8 cellular contexts compared by ENCODE assay signal in genomic region chr11:114317738-114318137, GRCh38. TPM values are rescaled to one million over a fixed set of nuclear protein-coding genes. Genes with fewer than 3 reads are reported as not detected.
DNase-seq lines count a peak whose midpoint lies in the region; ATAC-seq lines count a peak whose summit lies in the region.

No MANE protein-coding gene starts in this region.

- no peaks in the 10 kb centered on the region for H3K36me3 Mint-ChIP-seq in CD4-positive, CD25-positive, alpha-beta regulatory T cell
- no peaks in the 10 kb centered on the region for H3K36me3 Mint-ChIP-seq in activated naive CD8-positive, alpha-beta T cell treated with anti-CD3 and anti-CD28 coated beads, Interleukin-2, amount 50 U/mL, for 24 hours (ENCODE audit: low read depth)

- H3K4me1 Mint-ChIP-seq in CD4-positive, CD25-positive, alpha-beta regulatory T cell: peaks cover 7 to 58% (median 27%) of the 10 kb centered on the region in 4 donors
- peaks cover 14% of the 10 kb centered on the region for H3K4me1 Mint-ChIP-seq in activated naive CD8-positive, alpha-beta T cell treated with anti-CD3 and anti-CD28 coated beads, Interleukin-2, amount 50 U/mL, for 24 hours

- peak overlapping the region in 1 of 4 donors; percentile 24 for H3K4me3 Mint-ChIP-seq in CD4-positive, CD25-positive, alpha-beta regulatory T cell
- H3K4me3 Mint-ChIP-seq in activated naive CD8-positive, alpha-beta T cell treated with anti-CD3 and anti-CD28 coated beads, Interleukin-2, amount 50 U/mL, for 24 hours: no peak overlapping the region

- no peaks in the 10 kb centered on the region for H3K9me3 ChIP-seq in CD4-positive, CD25-positive, alpha-beta regulatory T cell (ENCODE audit: control insufficient read depth in 2 of 2, low read length in 2 of 2)
- H3K9me3 ChIP-seq in Karpas-422 (ENCODE audit: low read length) (no peaks in the 10 kb centered on the region), adipocyte (ENCODE audit: control insufficient read depth, low read length) (no peaks in the 10 kb centered on the region)

- no peak for ATAC-seq in CD4-positive, CD25-positive, alpha-beta regulatory T cell (ENCODE audit: low read depth in 2 of 2)
- ATAC-seq in GM19455 (IDR thresholded peaks at IDR 0.05; ENCODE audit: unreplicated experiment): no peak
- no peak for ATAC-seq in activated naive CD8-positive, alpha-beta T cell treated with anti-CD3 and anti-CD28 coated beads, Interleukin-2, amount 50 U/mL, for 24 hours

- H3K4me2 ChIP-seq in Karpas-422 (ENCODE audit: low read depth, low read length, poor library complexity, severe bottlenecking): no peak overlapping the region

- no peak overlapping the region for H2AFZ ChIP-seq in Karpas-422 (ENCODE audit: low read length)

- no peaks in the 10 kb centered on the region for H3K9me2 ChIP-seq in Karpas-422 (replicated peaks; ENCODE audit: insufficient read depth, low read length)

- peaks cover 29% of the 10 kb centered on the region for H3K4me1 ChIP-seq in CD4-positive, CD25-positive, alpha-beta regulatory T cell (ENCODE audit: control insufficient read depth, insufficient read depth, low read length, poor library complexity, severe bottlenecking)
- H3K4me1 ChIP-seq in Karpas-422 (ENCODE audit: low read length) (no peaks in the 10 kb centered on the region), adipocyte (ENCODE audit: control insufficient read depth, insufficient read depth, low read length) (peaks cover 91% of the 10 kb centered on the region)

- DNase-seq in CD4-positive, CD25-positive, alpha-beta regulatory T cell: peak in 1 of 3 donors; percentile 42
- DNase-seq in Karpas-422 (peak; percentile 43), adipocyte (ENCODE audit: low read depth) (peak; percentile 69), left kidney (ENCODE audit: low read depth, low spot score) (peak; percentile 70), T-helper 2 cell (no peak)
- DNase-seq in activated naive CD8-positive, alpha-beta T cell treated with anti-CD3 and anti-CD28 coated beads, Interleukin-2, amount 50 U/mL, for 24 hours: no peak
- DNase-seq in activated effector memory CD4-positive, alpha-beta T cell treated with Interleukin-2 at 50 U/mL for 16 hours: no peak

- peaks cover 3% of the 10 kb centered on the region for H3K27me3 ChIP-seq in CD4-positive, CD25-positive, alpha-beta regulatory T cell (ENCODE audit: control insufficient read depth, insufficient read depth, low read length)
- H3K27me3 ChIP-seq in Karpas-422 (ENCODE audit: low read length) (no peaks in the 10 kb centered on the region), adipocyte (replicated peaks; ENCODE audit: control insufficient read depth, insufficient read depth, low read length) (no peaks in the 10 kb centered on the region)

- no peak overlapping the region for H3K4me3 ChIP-seq in CD4-positive, CD25-positive, alpha-beta regulatory T cell (ENCODE audit: low read depth, low read length)
- H3K4me3 ChIP-seq in Karpas-422 (ENCODE audit: low read length) (no peak overlapping the region), adipocyte (ENCODE audit: low read length) (no peak overlapping the region)

- H4K20me1 ChIP-seq in Karpas-422 (ENCODE audit: insufficient read depth, low read depth, low read length): no peaks in the 10 kb centered on the region

- peak overlapping the region; percentile 77 to 86 (median 79) for H3K27ac Mint-ChIP-seq in CD4-positive, CD25-positive, alpha-beta regulatory T cell
- no peak overlapping the region for H3K27ac Mint-ChIP-seq in activated naive CD8-positive, alpha-beta T cell treated with anti-CD3 and anti-CD28 coated beads, Interleukin-2, amount 50 U/mL, for 24 hours

- peaks cover 3% of the 10 kb centered on the region for H3K27me3 Mint-ChIP-seq in CD4-positive, CD25-positive, alpha-beta regulatory T cell
- peaks cover 4% of the 10 kb centered on the region for H3K27me3 Mint-ChIP-seq in activated naive CD8-positive, alpha-beta T cell treated with anti-CD3 and anti-CD28 coated beads, Interleukin-2, amount 50 U/mL, for 24 hours

- H3K9me3 Mint-ChIP-seq in CD4-positive, CD25-positive, alpha-beta regulatory T cell: peaks cover 0 to 2% (median 0%) of the 10 kb centered on the region in 7 donors
- H3K9me3 Mint-ChIP-seq in activated naive CD8-positive, alpha-beta T cell treated with anti-CD3 and anti-CD28 coated beads, Interleukin-2, amount 50 U/mL, for 24 hours: no peaks in the 10 kb centered on the region

- no peaks in the 10 kb centered on the region for H3K79me2 ChIP-seq in Karpas-422 (ENCODE audit: low read length)

- no peak overlapping the region for H3K9ac ChIP-seq in Karpas-422 (ENCODE audit: low read length)
- H3K9ac ChIP-seq in adipocyte (ENCODE audit: low read length): peak overlapping the region; percentile 83

- no peaks in the 10 kb centered on the region for H3K36me3 ChIP-seq in CD4-positive, CD25-positive, alpha-beta regulatory T cell (ENCODE audit: control insufficient read depth, insufficient read depth, low read length)
- H3K36me3 ChIP-seq in Karpas-422 (ENCODE audit: insufficient read depth, low read length) (no peaks in the 10 kb centered on the region), adipocyte (ENCODE audit: control insufficient read depth, insufficient read depth, low read length, severe bottlenecking) (peaks cover 41% of the 10 kb centered on the region)

- peak overlapping the region; percentile 52 for H3K27ac ChIP-seq in CD4-positive, CD25-positive, alpha-beta regulatory T cell (ENCODE audit: insufficient read depth, low read length, poor library complexity, severe bottlenecking)
- no peak overlapping the region for H3K27ac ChIP-seq in Karpas-422 (ENCODE audit: low read length)

RNA-seq across cellular contexts. Expression of gene NNMT, which starts 21.5 kb away (rescaled TPM):
- total RNA-seq in CD4-positive, CD25-positive, alpha-beta regulatory T cell: not detected
- polyA plus RNA-seq in CD4-positive, CD25-positive, alpha-beta regulatory T cell: not detected
- total RNA-seq in Karpas-422 (2014; rRNA removed; shearing (Covaris generic); ENCODE audit: low replicate concordance): not detected in 2 replicates

Comparison
In these comparisons a context has a peak if more than half of its experiments do, and no peak if none do; other contexts are left out.
1. DNase-seq: peak in Karpas-422 (single experiment), adipocyte (single experiment) and left kidney (single experiment); none in T-helper 2 cell (0 of 5), activated naive CD8-positive, alpha-beta T cell treated with anti-CD3 and anti-CD28 coated beads, Interleukin-2, amount 50 U/mL, for 24 hours (single experiment) and activated effector memory CD4-positive, alpha-beta T cell treated with Interleukin-2 at 50 U/mL for 16 hours (single experiment).